ENCODE assay signal across 12 cellular contexts in the genomic region with DNA sequence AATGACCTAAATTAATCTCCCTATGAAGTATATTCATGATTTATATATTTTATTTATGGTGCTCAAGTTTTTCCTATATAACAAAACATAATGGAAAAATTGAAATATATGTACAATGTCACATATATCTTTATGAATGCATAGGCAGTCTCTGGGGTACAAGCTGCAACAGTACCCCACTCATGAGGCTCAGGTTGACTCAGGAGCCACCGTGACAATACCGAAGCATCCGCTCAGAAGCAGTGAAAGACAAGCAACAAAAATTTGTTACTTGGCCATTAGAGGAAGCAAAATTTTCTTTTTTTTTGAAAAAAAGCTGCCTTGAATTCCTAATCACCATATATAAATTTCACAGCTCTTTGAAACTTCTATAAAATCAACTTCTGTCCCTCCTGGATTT. TPM values are rescaled to one million over a fixed set of nuclear protein-coding genes. Genes with fewer than 3 reads are reported as not detected.
DNase-seq lines count a peak whose midpoint lies in the region; ATAC-seq and TF ChIP-seq lines count a peak whose summit lies in the region.
"Had no signal": no experiment of that assay in that cellular context is flagged by ENCODE, and none has a peak within 500 bp of the region (broad histone marks: within the 10 kb centered on the region; RNA-seq: fewer than 3 reads in every experiment).

No MANE protein-coding gene starts in this region.

- H3K27ac Mint-ChIP-seq in activated T-helper 1 cell treated with anti-CD3 and anti-CD28 coated beads, Interleukin-12 subunit alpha, Interleukin-12 subunit beta, Interleukin-2, Interleukin-4 antibody, amounts not matched to agents 30 ng/mL and 10 ng/mL and 1 ng/mL, durations not matched to agents 14 hours and 24 hours and 36 hours = peak overlapping the region; percentile 74

- H3K27me3 Mint-ChIP-seq in activated T-helper 1 cell treated with anti-CD3 and anti-CD28 coated beads, Interleukin-12 subunit alpha, Interleukin-12 subunit beta, Interleukin-2, Interleukin-4 antibody, amounts not matched to agents 30 ng/mL and 10 ng/mL and 1 ng/mL, durations not matched to agents 14 hours and 24 hours and 36 hours (ENCODE audit: insufficient read depth) = peaks cover 2% of the 10 kb centered on the region

- H3K4me3 ChIP-seq in epithelial cell of proximal tubule (ENCODE audit: low read depth, low read length) (peak overlapping the region; percentile 92), subcutaneous abdominal adipose tissue (ENCODE audit: low read depth in 1 of 5, low read length in 5 of 5) (peak overlapping the region; percentile 74 to 99 (median 78)), A673 (ENCODE audit: low read depth, low read length, poor library complexity, severe bottlenecking) (no peak overlapping the region)

- H3K27me3 ChIP-seq in subcutaneous abdominal adipose tissue (ENCODE audit: control insufficient read depth in 5 of 5, insufficient read depth in 4 of 5, low read length in 5 of 5) (no peaks in the 10 kb centered on the region), A673 (replicated peaks; ENCODE audit: insufficient read depth, low read depth, low read length, poor library complexity) (no peaks in the 10 kb centered on the region)

- ATAC-seq in HG03025 (IDR thresholded peaks at IDR 0.05; ENCODE audit: low FRiP score, unreplicated experiment) = no peak
- ATAC-seq: sciatic nerve had no signal

- TF ChIP-seq CTCF in epithelial cell of proximal tubule (conservative IDR thresholded peaks at IDR 0.05; ENCODE audit: low read depth, low read length) = no peak
- TF ChIP-seq CTCF in A673 (conservative IDR thresholded peaks at IDR 0.05; ENCODE audit: low read depth, low read length) = no peak

- peak overlapping the region in 3 of 5 donors; percentile 42 to 91 (median 47) for H3K9ac ChIP-seq in subcutaneous abdominal adipose tissue (ENCODE audit: low read length in 5 of 5)

- intact Hi-C loops in activated T-helper 1 cell treated with anti-CD3 and anti-CD28 coated beads, Interleukin-12 subunit alpha, Interleukin-12 subunit beta, Interleukin-2, Interleukin-4 antibody, amounts not matched to agents 30 ng/mL and 10 ng/mL and 1 ng/mL, durations not matched to agents 14 hours and 24 hours and 36 hours (cut with micrococcal nuclease) = loop anchor here (2.0 to 10.0 kb wide), 2 partner anchors 105 to 1383 kb away; partner anchors contain the start of gene SLC26A4
- intact Hi-C loops in A673 (cut with micrococcal nuclease; ENCODE audit: unreplicated experiment) = loop anchor here (5.0 kb wide), 1 partner anchor 180 kb away; no protein-coding TSS in a partner anchor

- H3K4me1 ChIP-seq in subcutaneous abdominal adipose tissue (ENCODE audit: control insufficient read depth in 5 of 5, insufficient read depth in 5 of 5, low read length in 5 of 5) (peaks cover 5 to 38% (median 36%) of the 10 kb centered on the region in 5 donors), A673 (ENCODE audit: insufficient read depth, low read length, poor library complexity, severe bottlenecking) (peaks cover 5% of the 10 kb centered on the region)

- H3K36me3 ChIP-seq in subcutaneous abdominal adipose tissue (ENCODE audit: control insufficient read depth in 5 of 5, insufficient read depth in 5 of 5, low read length in 5 of 5) (peaks cover 0 to 18% (median 7%) of the 10 kb centered on the region in 5 donors), A673 (ENCODE audit: insufficient read depth, low read length, poor library complexity, severe bottlenecking) (peaks cover 1% of the 10 kb centered on the region)

- CTCF ChIA-PET in A673 (lab: Charles Lee) = no interaction called here

- no TSS peak for BruUV-seq in A673 (replicated peaks; lab: Mats Ljungman, UMichigan)

- no peaks in the 10 kb centered on the region for H3K9me3 ChIP-seq in subcutaneous abdominal adipose tissue (ENCODE audit: control insufficient read depth in 5 of 5, low read length in 5 of 5)
- H3K9me3 ChIP-seq in A673 (ENCODE audit: low read depth, low read length, poor library complexity, severe bottlenecking) = no peaks in the 10 kb centered on the region

- H3K4me3 Mint-ChIP-seq in activated T-helper 1 cell treated with anti-CD3 and anti-CD28 coated beads, Interleukin-12 subunit alpha, Interleukin-12 subunit beta, Interleukin-2, Interleukin-4 antibody, amounts not matched to agents 30 ng/mL and 10 ng/mL and 1 ng/mL, durations not matched to agents 14 hours and 24 hours and 36 hours = peak overlapping the region; percentile 100

- no peaks in the 10 kb centered on the region for H3K9me3 Mint-ChIP-seq in activated T-helper 1 cell treated with anti-CD3 and anti-CD28 coated beads, Interleukin-12 subunit alpha, Interleukin-12 subunit beta, Interleukin-2, Interleukin-4 antibody, amounts not matched to agents 30 ng/mL and 10 ng/mL and 1 ng/mL, durations not matched to agents 14 hours and 24 hours and 36 hours

- peak overlapping the region; percentile 97 for H3K27ac ChIP-seq in subcutaneous abdominal adipose tissue (ENCODE audit: low read depth, low read length)
- H3K27ac ChIP-seq in A673 (ENCODE audit: low read depth, low read length, poor library complexity, severe bottlenecking) = no peak overlapping the region

- H3K36me3 Mint-ChIP-seq in activated T-helper 1 cell treated with anti-CD3 and anti-CD28 coated beads, Interleukin-12 subunit alpha, Interleukin-12 subunit beta, Interleukin-2, Interleukin-4 antibody, amounts not matched to agents 30 ng/mL and 10 ng/mL and 1 ng/mL, durations not matched to agents 14 hours and 24 hours and 36 hours (ENCODE audit: low read depth) = peaks cover 53% of the 10 kb centered on the region

- POLR2A ChIA-PET in A673 (lab: Charles Lee; ENCODE audit: low non-redundant PET) = no interaction called here

- H3K4me1 Mint-ChIP-seq in activated T-helper 1 cell treated with anti-CD3 and anti-CD28 coated beads, Interleukin-12 subunit alpha, Interleukin-12 subunit beta, Interleukin-2, Interleukin-4 antibody, amounts not matched to agents 30 ng/mL and 10 ng/mL and 1 ng/mL, durations not matched to agents 14 hours and 24 hours and 36 hours (ENCODE audit: low read depth) = peaks cover 73% of the 10 kb centered on the region

- DNase-seq in activated effector memory CD4-positive, alpha-beta T cell treated with anti-CD3 and anti-CD28 coated beads, Interleukin-2, amount 50 U/mL, for 16 hours = peak; percentile 66
- no peak for DNase-seq in activated effector memory CD4-positive, alpha-beta T cell treated with Interleukin-2 at 50 U/mL for 16 hours
- DNase-seq in activated T-helper 1 cell treated with anti-CD3 and anti-CD28 coated beads, Interleukin-12 subunit alpha, Interleukin-12 subunit beta, Interleukin-2, Interleukin-4 antibody, amounts not matched to agents 30 ng/mL and 10 ng/mL and 1 ng/mL, durations not matched to agents 14 hours and 24 hours and 36 hours (ENCODE audit: low spot score) = no peak
- DNase-seq in epithelial cell of proximal tubule (ENCODE audit: low read depth) (no peak), A673 (ENCODE audit: low spot score) (no peak), NCI-H2081 treated with DMSO at 0.1 percent for 48 hours (lab: John Stamatoyannopoulos, UW) (no peak)
- DNase-seq: dermis blood vessel endothelial cell, mesendoderm, NCI-H187 treated with DMSO at 0.1 percent for 48 hours had no signal

RNA-seq across cellular contexts. Expression of gene NAMPT, which starts 2.9 kb away (rescaled TPM):
- total RNA-seq in activated T-helper 1 cell treated with anti-CD3 and anti-CD28 coated beads, Interleukin-12 subunit alpha, Interleukin-12 subunit beta, Interleukin-2, Interleukin-4 antibody, amounts not matched to agents 30 ng/mL and 10 ng/mL and 1 ng/mL, durations not matched to agents 14 hours and 24 hours and 36 hours = 415 and 417 TPM in 2 replicates
- total RNA-seq in epithelial cell of proximal tubule = 81.0 and 89.7 TPM in 2 replicates
- total RNA-seq in A673 (2021) = 55.3 and 68.0 TPM in 2 replicates
